Comparison of ENCODE assay signal across 11 cellular contexts in the genomic region with DNA sequence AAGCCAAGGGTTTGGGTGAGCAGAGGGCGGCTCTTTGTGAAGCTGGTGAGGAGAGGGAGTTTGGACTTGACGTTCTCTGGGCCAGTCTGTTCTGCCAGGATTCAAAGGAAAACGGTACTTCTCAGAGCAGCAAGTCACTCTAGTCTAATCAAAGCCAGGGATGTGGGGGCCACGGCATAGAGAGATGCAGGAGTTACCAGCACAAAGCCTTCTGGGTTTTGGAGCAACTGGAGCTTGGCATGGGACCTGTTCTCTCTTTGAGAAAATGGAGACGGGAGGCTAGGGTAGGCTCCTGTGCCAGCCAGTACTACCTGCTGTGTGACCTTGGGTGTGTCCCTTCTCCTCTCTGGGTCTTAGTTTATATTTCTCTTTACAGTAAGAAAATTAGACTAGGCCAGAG. TPM values are rescaled to one million over a fixed set of nuclear protein-coding genes. Genes with fewer than 3 reads are reported as not detected.
DNase-seq lines count a peak whose midpoint lies in the region; ATAC-seq and TF ChIP-seq lines count a peak whose summit lies in the region.
"Had no signal": no experiment of that assay in that cellular context is flagged by ENCODE, and none has a peak within 500 bp of the region (broad histone marks: within the 10 kb centered on the region; RNA-seq: fewer than 3 reads in every experiment).

No MANE protein-coding gene starts in this region.

- H3K27me3 ChIP-seq in adipocyte (replicated peaks; ENCODE audit: control insufficient read depth, insufficient read depth, low read length), result no peaks in the 10 kb centered on the region
- H3K27me3 ChIP-seq in upper lobe of right lung, result no peaks in the 10 kb centered on the region

- H3K9me3 Mint-ChIP-seq in activated naive CD4-positive, alpha-beta T cell treated with anti-CD3 and anti-CD28 coated beads, Interleukin-2, amount 50 U/mL, for 24 hours, result no peaks in the 10 kb centered on the region
- no peaks in the 10 kb centered on the region for H3K9me3 Mint-ChIP-seq in memory B cell

- peaks cover 63% of the 10 kb centered on the region for H3K4me1 Mint-ChIP-seq in activated naive CD4-positive, alpha-beta T cell treated with anti-CD3 and anti-CD28 coated beads, Interleukin-2, amount 50 U/mL, for 24 hours
- peaks cover 41% of the 10 kb centered on the region for H3K4me1 Mint-ChIP-seq in memory B cell

- peaks cover 35% of the 10 kb centered on the region for H3K36me3 Mint-ChIP-seq in activated naive CD4-positive, alpha-beta T cell treated with anti-CD3 and anti-CD28 coated beads, Interleukin-2, amount 50 U/mL, for 24 hours
- H3K36me3 Mint-ChIP-seq in memory B cell, result peaks cover 23% of the 10 kb centered on the region

- H3K4me1 ChIP-seq in adipocyte (ENCODE audit: control insufficient read depth, insufficient read depth, low read length), result peaks cover 49% of the 10 kb centered on the region
- H3K4me1 ChIP-seq in upper lobe of right lung, result peaks cover 45% of the 10 kb centered on the region

- peak overlapping the region; percentile 97 for H3K4me3 Mint-ChIP-seq in activated naive CD4-positive, alpha-beta T cell treated with anti-CD3 and anti-CD28 coated beads, Interleukin-2, amount 50 U/mL, for 24 hours
- H3K4me3 Mint-ChIP-seq in memory B cell, result peak overlapping the region; percentile 88

- no peaks in the 10 kb centered on the region for H3K27me3 Mint-ChIP-seq in activated naive CD4-positive, alpha-beta T cell treated with anti-CD3 and anti-CD28 coated beads, Interleukin-2, amount 50 U/mL, for 24 hours
- H3K27me3 Mint-ChIP-seq in memory B cell, result no peaks in the 10 kb centered on the region

- H3K9me3 ChIP-seq in adipocyte (ENCODE audit: control insufficient read depth, low read length), result no peaks in the 10 kb centered on the region
- H3K9me3 ChIP-seq in upper lobe of right lung, result no peaks in the 10 kb centered on the region

- H3K27ac ChIP-seq in upper lobe of right lung, result no peak overlapping the region

- peak overlapping the region; percentile 99 for H3K9ac ChIP-seq in adipocyte (ENCODE audit: low read length)

- peak overlapping the region; percentile 51 for H3K27ac Mint-ChIP-seq in activated naive CD4-positive, alpha-beta T cell treated with anti-CD3 and anti-CD28 coated beads, Interleukin-2, amount 50 U/mL, for 24 hours
- peak overlapping the region; percentile 35 for H3K27ac Mint-ChIP-seq in memory B cell

- no peak for TF ChIP-seq CTCF in upper lobe of right lung (IDR thresholded peaks at IDR 0.05)

- H3K4me3 ChIP-seq in adipocyte (ENCODE audit: low read length) (peak overlapping the region; percentile 86), upper lobe of right lung (peak overlapping the region; percentile 80)

- H3K36me3 ChIP-seq in adipocyte (ENCODE audit: control insufficient read depth, insufficient read depth, low read length, severe bottlenecking), result peaks cover 25% of the 10 kb centered on the region
- H3K36me3 ChIP-seq in upper lobe of right lung, result peaks cover 48% of the 10 kb centered on the region

- no peak for DNase-seq in activated naive CD4-positive, alpha-beta T cell treated with anti-CD3 and anti-CD28 coated beads, Interleukin-2, amount 50 U/mL, for 16 hours
- DNase-seq in adipocyte (ENCODE audit: low read depth), result no peak
- no peak for DNase-seq in memory B cell (ENCODE audit: low spot score in 2 of 2)
- no peak for DNase-seq in upper lobe of right lung
- DNase-seq in NCI-H1417 treated with DMSO at 0.1 percent for 48 hours (lab: John Stamatoyannopoulos, UW), result no peak
- DNase-seq: DMS79, kidney, Right ventricle myocardium superior had no signal

- no peak for ATAC-seq in memory B cell (ENCODE audit: low read depth)
- no peak for ATAC-seq in upper lobe of right lung
- ATAC-seq in GM18861 (IDR thresholded peaks at IDR 0.05; ENCODE audit: unreplicated experiment), result no peak
- ATAC-seq in GM21576 (IDR thresholded peaks at IDR 0.05; ENCODE audit: unreplicated experiment), result no peak

- intact Hi-C loops in upper lobe of right lung (cut with DNase I), result no loop called here

RNA-seq across cellular contexts. Expression of a gene that starts 2.1 kb away (rescaled TPM):
- total RNA-seq in upper lobe of right lung, result 47.5 TPM

RNA-seq across cellular contexts. Expression of a gene that starts 18.8 kb away (rescaled TPM):
- total RNA-seq in upper lobe of right lung, result 2.7 TPM

RNA-seq across cellular contexts. Expression of a gene that starts 23.9 kb away (rescaled TPM):
- total RNA-seq in upper lobe of right lung, result 1.2 TPM

RNA-seq across cellular contexts. Expression of a gene that starts 27.3 kb away (rescaled TPM):
- total RNA-seq in upper lobe of right lung, result not detected
- total RNA-seq: kidney, Right ventricle myocardium superior had no signal

RNA-seq across cellular contexts. Expression of a gene that starts 40.6 kb away (rescaled TPM):
- 22.3 TPM for total RNA-seq in upper lobe of right lung
